In the genomic region with DNA sequence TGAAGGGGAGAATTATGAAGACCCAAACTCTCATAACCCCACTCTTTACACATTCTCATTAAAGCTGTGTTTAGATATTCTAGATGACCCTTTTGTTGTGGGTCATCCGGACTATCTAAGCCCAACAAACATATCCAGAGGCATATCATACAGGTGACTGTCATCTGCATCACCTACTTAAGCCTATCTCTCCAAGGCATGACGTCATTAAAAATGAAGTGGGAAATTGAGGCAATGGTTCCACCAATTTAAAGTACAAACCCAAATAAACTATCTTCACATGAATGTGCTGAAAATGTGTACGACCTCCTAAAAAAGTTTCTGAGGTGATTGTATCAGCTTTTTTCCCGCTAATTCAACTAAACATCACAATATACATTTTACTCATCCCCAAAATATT, we compare ENCODE assay signal across 26 cellular contexts. TPM values are rescaled to one million over a fixed set of nuclear protein-coding genes. Genes with fewer than 3 reads are reported as not detected.
DNase-seq lines count a peak whose midpoint lies in the region; ATAC-seq, FAIRE-seq and TF ChIP-seq lines count a peak whose summit lies in the region.
"Had no signal": no experiment of that assay in that cellular context is flagged by ENCODE, and none has a peak within 500 bp of the region (broad histone marks: within the 10 kb centered on the region; RNA-seq: fewer than 3 reads in every experiment).

No MANE protein-coding gene starts in this region.

- peaks cover 2% of the 10 kb centered on the region for H3K79me2 ChIP-seq in HepG2 (ENCODE audit: insufficient read depth, low read length)
- H3K79me2 ChIP-seq in K562 (ENCODE audit: control insufficient read depth, insufficient read depth, low read length) = peaks cover 13% of the 10 kb centered on the region

- H3K4me2 ChIP-seq in HepG2 (ENCODE audit: low read depth, low read length) = no peak overlapping the region
- no peak overlapping the region for H3K4me2 ChIP-seq in K562 (ENCODE audit: insufficient read depth, low read length)
- H3K4me2 ChIP-seq: BLaER1 had no signal

- H3K27me3 ChIP-seq in HepG2 (ENCODE audit: control insufficient read depth in 1 of 2, insufficient read depth in 2 of 2, low read length in 2 of 2) = no peaks in the 10 kb centered on the region
- H3K27me3 ChIP-seq in right lobe of liver = no peaks in the 10 kb centered on the region
- no peaks in the 10 kb centered on the region for H3K27me3 ChIP-seq in K562 (ENCODE audit: control insufficient read depth in 2 of 2, insufficient read depth in 2 of 2, low read length in 2 of 2)
- H3K27me3 ChIP-seq: BE2C, BLaER1 had no signal

- intact Hi-C loops in HepG2 (cut with micrococcal nuclease; ENCODE audit: unreplicated experiment) (no loop called here), right lobe of liver (cut with DNase I) (no loop called here), K562 (cut with micrococcal nuclease) (no loop called here)

- TF ChIP-seq POLR2A in HepG2 (IDR thresholded peaks at IDR 0.05; ENCODE audit: insufficient read depth in 1 of 2, low read depth in 2 of 2, low read length in 2 of 2) = no peak
- TF ChIP-seq POLR2A in right lobe of liver (IDR thresholded peaks at IDR 0.05) = no peak
- no peak for TF ChIP-seq POLR2A in K562 (conservative IDR thresholded peaks at IDR 0.05)

- no peaks in the 10 kb centered on the region for H3K9me3 ChIP-seq in HepG2 (ENCODE audit: low read length)
- H3K9me3 ChIP-seq in right lobe of liver = no peaks in the 10 kb centered on the region
- no peaks in the 10 kb centered on the region for H3K9me3 ChIP-seq in K562 (replicated peaks; ENCODE audit: control insufficient read depth, insufficient read depth, low read depth, low read length)
- H3K9me3 ChIP-seq: BE2C, BLaER1 had no signal

- H3K4me1 ChIP-seq in HepG2 (ENCODE audit: insufficient read depth, low read length) = peaks cover 16% of the 10 kb centered on the region
- no peaks in the 10 kb centered on the region for H3K4me1 ChIP-seq in right lobe of liver
- peaks cover 10 to 16% of the 10 kb centered on the region in 2 experiments for H3K4me1 ChIP-seq in K562 (replicated peaks in 1 of 2; ENCODE audit: control insufficient read depth in 2 of 2, insufficient read depth in 2 of 2, low read length in 2 of 2)

- H3K27ac ChIP-seq in HepG2 (ENCODE audit: extremely low read length, insufficient read depth, low read length) (no peak overlapping the region), right lobe of liver (no peak overlapping the region), K562 (ENCODE audit: extremely low read depth, low read depth, low read length) (no peak overlapping the region)
- H3K27ac ChIP-seq: BLaER1 had no signal

- BruUV-seq in HepG2 (replicated peaks; lab: Mats Ljungman, UMichigan) (no TSS peak), K562 (replicated peaks; lab: Mats Ljungman, UMichigan) (no TSS peak)

- H3K9me1 ChIP-seq in K562 (ENCODE audit: control insufficient read depth, insufficient read depth, low read length) = no peaks in the 10 kb centered on the region

- CTCF ChIA-PET in HepG2 (lab: Yijun Ruan, JAX; ENCODE audit: low intra/inter-chr PET ratio, low total read pairs) = no interaction called here
- CTCF ChIA-PET in K562 (lab: Yijun Ruan, JAX; ENCODE audit: low intra/inter-chr PET ratio) = no interaction called here

- no peak for TF ChIP-seq RAD21 in HepG2 (CRISPR knock-in tag; IDR thresholded peaks at IDR 0.05)
- TF ChIP-seq RAD21 in K562 (CRISPR knock-in tag; conservative IDR thresholded peaks at IDR 0.05 in 1 of 2, IDR thresholded peaks at IDR 0.05 in 1 of 2) = no peak

- no peak for TF ChIP-seq EP300 in HepG2 (IDR thresholded peaks at IDR 0.05; ENCODE audit: low read depth in 2 of 2, low read length in 2 of 2)
- TF ChIP-seq EP300 in HepG2 (CRISPR knock-in tag; IDR thresholded peaks at IDR 0.05; ENCODE audit: borderline replicate concordance) = no peak
- TF ChIP-seq EP300 in K562 (IDR thresholded peaks at IDR 0.05; ENCODE audit: low read length) = no peak

- ATAC-seq in HepG2 (no peak), right lobe of liver (no peak), K562 (no peak), GM18907 (IDR thresholded peaks at IDR 0.05; ENCODE audit: unreplicated experiment) (no peak)
- ATAC-seq: GM12878 had no signal

- DNase-seq in HepG2 (ENCODE audit: low spot score) (no peak), right lobe of liver (no peak), K562 (ENCODE audit: extremely low read depth in 1 of 4, low spot score in 3 of 4) (no peak), T1000 (lab: John Stamatoyannopoulos, UW) (no peak)
- DNase-seq: 8988T; ACHN; BE2C; C1 segment of cervical spinal cord; CD4-positive, alpha-beta memory T cell; CD4-positive, CD25-positive, alpha-beta regulatory T cell; CD8-positive, alpha-beta memory T cell; COR-L47; DMS 273 treated with DMSO at 0.1 percent for 48 hours; DMS153; DMS53; DMS79; DND-41; EL; GDM1 had no signal

- FAIRE-seq in HepG2 (lab: Jason Lieb, UNC) (no peak), K562 (lab: Jason Lieb, UNC) (no peak)
- FAIRE-seq: A204.1, GM12892, GM18507, GM19239 had no signal

- H2AFZ ChIP-seq in HepG2 (ENCODE audit: low read length) = no peak overlapping the region
- no peak overlapping the region for H2AFZ ChIP-seq in K562 (ENCODE audit: low read depth, low read length)

- no peaks in the 10 kb centered on the region for H4K20me1 ChIP-seq in HepG2 (ENCODE audit: insufficient read depth, low read length)
- no peaks in the 10 kb centered on the region for H4K20me1 ChIP-seq in K562 (replicated peaks; ENCODE audit: control insufficient read depth, insufficient read depth, low read length)
- H4K20me1 ChIP-seq: BLaER1 had no signal

- H3K36me3 ChIP-seq in HepG2 (replicated peaks in 1 of 2; ENCODE audit: control insufficient read depth in 1 of 2, insufficient read depth in 2 of 2, low read length in 2 of 2) = no peaks in the 10 kb centered on the region
- H3K36me3 ChIP-seq in right lobe of liver = no peaks in the 10 kb centered on the region
- no peaks in the 10 kb centered on the region; the same call in 2 of the 3 replicates for H3K36me3 ChIP-seq in K562 (ENCODE audit: control insufficient read depth, insufficient read depth, low read length)
- H3K36me3 ChIP-seq: BE2C, BLaER1 had no signal

- in situ Hi-C loops in HepG2 (cut with HindIII; ENCODE audit: extremely low pct_ligation_motif_present, low pct_unique_long_range_greater_than_20kb) (no loop called here), K562 (cut with MboI) (no loop called here)

- WGBS in HepG2 (ENCODE audit: low lambda C conversion rate) = 90% methylated on average over 4 of the region's 4 CpGs
- WGBS in right lobe of liver (ENCODE audit: insufficient coverage, low coverage, low lambda C conversion rate, missing lambda C conversion rate) = 91% methylated on average over 4 of the region's 4 CpGs
- WGBS in K562 (ENCODE audit: insufficient coverage, low coverage, missing lambda C conversion rate) = 31% methylated on average over 4 of the region's 4 CpGs

- no peak overlapping the region for H3K9ac ChIP-seq in HepG2 (ENCODE audit: insufficient read depth, low read depth, low read length)
- H3K9ac ChIP-seq in K562 (ENCODE audit: insufficient read depth in 1 of 2, low read depth in 2 of 2, low read length in 2 of 2) = no peak overlapping the region
- H3K9ac ChIP-seq: BLaER1 had no signal

- POLR2A ChIA-PET in HepG2 (lab: Yijun Ruan, JAX) (no interaction called here), K562 (lab: Yijun Ruan, JAX) (interaction anchor here (1.0 kb wide), 1 partner anchor 9 kb away, joined by 3 read pairs; no protein-coding TSS in a partner anchor)

- no peak for TF ChIP-seq CTCF in HepG2 (CRISPR knock-in tag; IDR thresholded peaks at IDR 0.05)
- no peak for TF ChIP-seq CTCF in right lobe of liver (IDR thresholded peaks at IDR 0.05)
- TF ChIP-seq CTCF in K562 (IDR thresholded peaks at IDR 0.05 in 2 of 3, conservative IDR thresholded peaks at IDR 0.05 in 1 of 3; ENCODE audit: insufficient read depth in 2 of 3, low read depth in 1 of 3, low read length in 3 of 3) = no peak

- H3K4me3 ChIP-seq in HepG2 (replicated peaks in 1 of 3; ENCODE audit: insufficient read depth in 1 of 3, low read depth in 2 of 3, low read length in 3 of 3) (no peak overlapping the region), right lobe of liver (no peak overlapping the region), K562 (no peak overlapping the region)
- H3K4me3 ChIP-seq: BLaER1, GM12878 had no signal

RNA-seq across cellular contexts. Expression of a gene that starts 4.5 kb away (rescaled TPM):
- total RNA-seq in HepG2 (2016; rRNA removed; fragmentation: Illumina TruSeq; extraction: Trizol) (11.8 and 23.0 TPM in 2 replicates), right lobe of liver (10 to 100 TPM in 5 of 6 experiments, 1 to 10 TPM in 1; 7.5 to 13.8 (median 12.4) TPM), K562 (2014; rRNA removed) (7.7 and 9.7 TPM in 2 replicates), K562 (2014; rRNA removed; fragmentation: Illumina TruSeq; extraction: Trizol) (25.7 and 27.1 TPM in 2 replicates), K562 (2015; rRNA removed; fragmentation: Illumina TruSeq; extraction: Trizol) (21.5 and 25.6 TPM in 2 replicates), K562 (2021) (25.9 and 26.1 TPM in 2 replicates)
- total RNA-seq in HepG2 (2016; cell fraction: cytosol; rRNA removed; fragmentation: Illumina TruSeq; extraction: Trizol; ENCODE audit: low read depth) = 6.1 and 6.9 TPM in 2 replicates
- 12.6 and 22.2 TPM in 2 replicates for total RNA-seq in HepG2 (2016; cell fraction: insoluble cytoplasmic fraction; rRNA removed; fragmentation: Illumina TruSeq; extraction: Trizol)
- 13.0 and 14.4 TPM in 2 replicates for total RNA-seq in HepG2 (2016; cell fraction: membrane; rRNA removed; fragmentation: Illumina TruSeq; extraction: Trizol)
- total RNA-seq in HepG2 (2016; cell fraction: nucleus; rRNA removed; fragmentation: Illumina TruSeq; extraction: Trizol) = 10.8 and 11.3 TPM in 2 replicates
- polyA plus RNA-seq in HepG2 (2011; rRNA removed) (12.8 and 19.5 TPM in 2 replicates), K562 (2011; rRNA removed) (21.8 and 27.7 TPM in 2 replicates), K562 (2014; fragmentation: Illumina TruSeq; extraction: Trizol) (23.8 and 28.0 TPM in 2 replicates), K562 (2014; fragmentation: Nextera tagmentation; extraction: Ambion mirVana) (1 to 10 TPM; 7.2 to 9.7 TPM), K562 (2014; rRNA removed) (25.9 and 27.8 TPM in 2 replicates)
- 9.2 and 12.2 TPM in 2 replicates for polyA plus RNA-seq in HepG2 (2011; cell fraction: cytosol; rRNA removed)
- 6.4 and 6.7 TPM in 2 replicates for polyA plus RNA-seq in HepG2 (2011; cell fraction: nucleus; rRNA removed)
- polyA plus RNA-seq in HepG2 (2012) = 23.7 and 26.7 TPM in 2 replicates
- 14.5 and 15.2 TPM in 2 replicates for polyA plus RNA-seq in HepG2 (2016; cell fraction: cytosol; fragmentation: Illumina TruSeq; extraction: Trizol; ENCODE audit: low read depth)
- 50.3 and 60.4 TPM in 2 replicates for polyA plus RNA-seq in HepG2 (2016; cell fraction: insoluble cytoplasmic fraction; fragmentation: Illumina TruSeq; extraction: Trizol; ENCODE audit: low read depth)
- 16.5 and 20.5 TPM in 2 replicates for polyA plus RNA-seq in HepG2 (2016; cell fraction: membrane; fragmentation: Illumina TruSeq; extraction: Trizol; ENCODE audit: low read depth)
- 19.8 and 21.9 TPM in 2 replicates for polyA plus RNA-seq in HepG2 (2016; cell fraction: nucleus; fragmentation: Illumina TruSeq; extraction: Trizol; ENCODE audit: insufficient read depth, low read depth)
- polyA minus RNA-seq in HepG2 (2011; rRNA and poly(A)+ RNA removed; ENCODE audit: low replicate concordance) = 9.4 and 17.2 TPM in 2 replicates
- 16.0 and 21.1 TPM in 2 replicates for polyA minus RNA-seq in HepG2 (2011; cell fraction: cytosol; rRNA and poly(A)+ RNA removed)
- 23.4 and 25.4 TPM in 2 replicates for polyA minus RNA-seq in HepG2 (2011; cell fraction: nucleus; rRNA and poly(A)+ RNA removed)
- total RNA-seq in K562 (2011; cell fraction: chromatin; rRNA removed; ENCODE audit: low replicate concordance) = 8.4 and 9.2 TPM in 2 replicates
- 8.0 and 11.1 TPM in 2 replicates for total RNA-seq in K562 (2011; cell fraction: nucleolus; rRNA removed)
- total RNA-seq in K562 (2011; cell fraction: nucleoplasm; rRNA removed) = 10.6 and 21.0 TPM in 2 replicates
- 6.7 and 9.2 TPM in 2 replicates for polyA plus RNA-seq in K562 (2011; cell fraction: cytosol; rRNA removed)
- polyA plus RNA-seq in K562 (2011; cell fraction: nucleus; rRNA removed) = 5.5 and 6.9 TPM in 2 replicates
- polyA plus RNA-seq in K562 (2012) = 27.7 and 49.2 TPM in 2 replicates
- 44.3 and 45.6 TPM in 2 replicates for polyA minus RNA-seq in K562 (2011; rRNA and poly(A)+ RNA removed)
- polyA minus RNA-seq in K562 (2011; cell fraction: cytosol; rRNA and poly(A)+ RNA removed) = 16.7 and 18.3 TPM in 2 replicates
- 10.5 and 14.3 TPM in 2 replicates for polyA minus RNA-seq in K562 (2011; cell fraction: nucleus; rRNA and poly(A)+ RNA removed)

RNA-seq across cellular contexts. Expression of a gene that starts 52.7 kb away (rescaled TPM):
- 28.3 and 32.9 TPM in 2 replicates for total RNA-seq in HepG2 (2016; rRNA removed; fragmentation: Illumina TruSeq; extraction: Trizol)
- 12.5 and 12.7 TPM in 2 replicates for total RNA-seq in HepG2 (2016; cell fraction: cytosol; rRNA removed; fragmentation: Illumina TruSeq; extraction: Trizol; ENCODE audit: low read depth)
- total RNA-seq in HepG2 (2016; cell fraction: insoluble cytoplasmic fraction; rRNA removed; fragmentation: Illumina TruSeq; extraction: Trizol) = 30.7 and 33.3 TPM in 2 replicates
- 14.6 and 15.8 TPM in 2 replicates for total RNA-seq in HepG2 (2016; cell fraction: membrane; rRNA removed; fragmentation: Illumina TruSeq; extraction: Trizol)
- 30.1 and 33.7 TPM in 2 replicates for total RNA-seq in HepG2 (2016; cell fraction: nucleus; rRNA removed; fragmentation: Illumina TruSeq; extraction: Trizol)
- polyA plus RNA-seq in HepG2 (2011; rRNA removed) = 16.8 and 18.7 TPM in 2 replicates
- 8.3 and 14.2 TPM in 2 replicates for polyA plus RNA-seq in HepG2 (2011; cell fraction: cytosol; rRNA removed)
- 9.4 and 16.5 TPM in 2 replicates for polyA plus RNA-seq in HepG2 (2011; cell fraction: nucleus; rRNA removed)
- 18.1 and 23.0 TPM in 2 replicates for polyA plus RNA-seq in HepG2 (2012)
- polyA plus RNA-seq in HepG2 (2016; cell fraction: cytosol; fragmentation: Illumina TruSeq; extraction: Trizol; ENCODE audit: low read depth) = 5.8 and 6.2 TPM in 2 replicates
- 34.8 and 35.3 TPM in 2 replicates for polyA plus RNA-seq in HepG2 (2016; cell fraction: insoluble cytoplasmic fraction; fragmentation: Illumina TruSeq; extraction: Trizol; ENCODE audit: low read depth)
- 6.6 and 7.4 TPM in 2 replicates for polyA plus RNA-seq in HepG2 (2016; cell fraction: membrane; fragmentation: Illumina TruSeq; extraction: Trizol; ENCODE audit: low read depth)
- 38.2 and 38.8 TPM in 2 replicates for polyA plus RNA-seq in HepG2 (2016; cell fraction: nucleus; fragmentation: Illumina TruSeq; extraction: Trizol; ENCODE audit: insufficient read depth, low read depth)
- polyA minus RNA-seq in HepG2 (2011; rRNA and poly(A)+ RNA removed; ENCODE audit: low replicate concordance) = 3.7 and 5.4 TPM in 2 replicates
- 6.5 and 12.1 TPM in 2 replicates for polyA minus RNA-seq in HepG2 (2011; cell fraction: cytosol; rRNA and poly(A)+ RNA removed)
- polyA minus RNA-seq in HepG2 (2011; cell fraction: nucleus; rRNA and poly(A)+ RNA removed) = 50.2 and 64.5 TPM in 2 replicates
- total RNA-seq in right lobe of liver = 10 to 100 TPM in 1 of 6 experiments, 1 to 10 TPM in 5; 5.4 to 11.2 (median 7.4) TPM
- 15.3 and 52.6 TPM in 2 replicates for total RNA-seq in K562 (2011; cell fraction: chromatin; rRNA removed; ENCODE audit: low replicate concordance)
- total RNA-seq in K562 (2011; cell fraction: nucleolus; rRNA removed) = 11.7 and 19.3 TPM in 2 replicates
- 28.8 and 50.9 TPM in 2 replicates for total RNA-seq in K562 (2011; cell fraction: nucleoplasm; rRNA removed)
- total RNA-seq in K562 (2014; rRNA removed) = 16.3 and 29.6 TPM in 2 replicates
- total RNA-seq in K562 (2014; rRNA removed; fragmentation: Illumina TruSeq; extraction: Trizol) = 28.5 and 30.1 TPM in 2 replicates
- 28.1 and 29.5 TPM in 2 replicates for total RNA-seq in K562 (2015; rRNA removed; fragmentation: Illumina TruSeq; extraction: Trizol)
- 15.2 and 17.9 TPM in 2 replicates for total RNA-seq in K562 (2021)
- 27.3 and 41.2 TPM in 2 replicates for polyA plus RNA-seq in K562 (2011; rRNA removed)
- 5.7 and 11.3 TPM in 2 replicates for polyA plus RNA-seq in K562 (2011; cell fraction: cytosol; rRNA removed)
- 23.0 and 30.6 TPM in 2 replicates for polyA plus RNA-seq in K562 (2011; cell fraction: nucleus; rRNA removed)
- polyA plus RNA-seq in K562 (2012) = 16.8 and 21.2 TPM in 2 replicates
- polyA plus RNA-seq in K562 (2014; fragmentation: Illumina TruSeq; extraction: Trizol) = 23.4 and 27.4 TPM in 2 replicates
- polyA plus RNA-seq in K562 (2014; fragmentation: Nextera tagmentation; extraction: Ambion mirVana) = 10 to 100 TPM; 60.6 to 63.4 TPM
- 35.0 and 36.7 TPM in 2 replicates for polyA plus RNA-seq in K562 (2014; rRNA removed)
- polyA minus RNA-seq in K562 (2011; rRNA and poly(A)+ RNA removed) = 37.4 and 49.6 TPM in 2 replicates
- polyA minus RNA-seq in K562 (2011; cell fraction: cytosol; rRNA and poly(A)+ RNA removed) = 8.2 and 9.3 TPM in 2 replicates
- polyA minus RNA-seq in K562 (2011; cell fraction: nucleus; rRNA and poly(A)+ RNA removed) = 29.8 and 56.1 TPM in 2 replicates
